In the genomic region with DNA sequence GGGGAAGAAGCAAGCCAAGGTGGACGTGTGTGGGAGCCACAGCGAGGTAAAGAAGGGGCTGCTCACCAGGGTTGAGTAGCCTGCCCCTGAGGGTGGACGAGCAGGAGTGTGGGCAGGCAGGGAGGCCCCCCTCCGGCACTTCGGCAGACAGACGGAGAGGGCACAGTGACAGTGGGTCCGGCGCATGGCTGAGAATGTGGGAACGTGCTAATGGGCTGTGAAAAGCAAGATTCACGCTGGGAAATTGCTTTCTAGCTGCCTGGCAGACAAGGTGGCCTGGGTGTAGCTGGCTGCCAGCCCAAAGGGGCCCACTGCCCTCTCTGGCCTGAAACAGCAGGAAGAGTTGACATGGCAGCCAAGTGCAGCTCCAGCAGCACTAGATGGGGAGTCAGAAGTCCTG, we compare ENCODE assay signal across 17 cellular contexts. TPM values are rescaled to one million over a fixed set of nuclear protein-coding genes. Genes with fewer than 3 reads are reported as not detected.
DNase-seq lines count a peak whose midpoint lies in the region; ATAC-seq and TF ChIP-seq lines count a peak whose summit lies in the region.
"Had no signal": no experiment of that assay in that cellular context is flagged by ENCODE, and none has a peak within 500 bp of the region (broad histone marks: within the 10 kb centered on the region; RNA-seq: fewer than 3 reads in every experiment).

No MANE protein-coding gene starts in this region.

- 79 to 86% methylated on average over 5 to 10 of the region's 10 CpGs for WGBS in endodermal cell (ENCODE audit: insufficient coverage in 1 of 2, insufficient read length in 1 of 2), 2 experiments

- no peaks in the 10 kb centered on the region for H3K9me3 Mint-ChIP-seq in endodermal cell
- H3K9me3 Mint-ChIP-seq in nephron progenitor cell = no peaks in the 10 kb centered on the region
- no peaks in the 10 kb centered on the region for H3K9me3 Mint-ChIP-seq in GM23338

- TF ChIP-seq CTCF in endodermal cell (conservative IDR thresholded peaks at IDR 0.05) (no peak), nephron progenitor cell (IDR thresholded peaks at IDR 0.05) (no peak), GM23338 (conservative IDR thresholded peaks at IDR 0.05; ENCODE audit: low read depth in 2 of 2) (no peak)

- no peaks in the 10 kb centered on the region for H3F3A ChIP-seq in GM23338 (replicated peaks; ENCODE audit: low read depth)

- H3K27me3 ChIP-seq in endodermal cell (ENCODE audit: control insufficient read depth, insufficient read depth, low read length, poor library complexity, severe bottlenecking) = peaks cover under 1% of the 10 kb centered on the region
- no peaks in the 10 kb centered on the region for H3K27me3 ChIP-seq in GM23338 (ENCODE audit: insufficient read depth)

- no peak overlapping the region for H3K27ac Mint-ChIP-seq in endodermal cell
- no peak overlapping the region for H3K27ac Mint-ChIP-seq in nephron progenitor cell
- no peak overlapping the region for H3K27ac Mint-ChIP-seq in GM23338
- H3K27ac Mint-ChIP-seq: CD14-positive monocyte had no signal

- no peaks in the 10 kb centered on the region for H4K20me1 ChIP-seq in GM23338 (replicated peaks; ENCODE audit: insufficient read depth)

- no peak overlapping the region for H2AFZ ChIP-seq in GM23338

- H3K27me3 Mint-ChIP-seq in endodermal cell (ENCODE audit: insufficient read depth) (peaks cover 19% of the 10 kb centered on the region), nephron progenitor cell (ENCODE audit: low read depth, poor library complexity) (no peaks in the 10 kb centered on the region), GM23338 (ENCODE audit: insufficient read depth, low read depth, poor library complexity) (peaks cover 3% of the 10 kb centered on the region)

- H3K4me1 ChIP-seq in endodermal cell (ENCODE audit: control insufficient read depth, insufficient read depth, low read length) (no peaks in the 10 kb centered on the region), GM23338 (ENCODE audit: insufficient read depth) (no peaks in the 10 kb centered on the region)

- H3K9me2 ChIP-seq in GM23338 (ENCODE audit: insufficient read depth) = no peaks in the 10 kb centered on the region

- no peak overlapping the region for H3K4me2 ChIP-seq in GM23338
- H3K4me2 ChIP-seq: A549 had no signal

- no peak for ATAC-seq in GM23338

- peak; percentile 32 for DNase-seq in NCI-H2227 (lab: John Stamatoyannopoulos, UW; ENCODE audit: unreplicated experiment)
- no peak for DNase-seq in NCI-H2227 treated with DMSO at 0.1 percent for 48 hours (lab: John Stamatoyannopoulos, UW)
- peak; percentile 96 for DNase-seq in NCI-H69 (lab: John Stamatoyannopoulos, UW)
- peak; percentile 68 for DNase-seq in endodermal cell
- DNase-seq in stimulated activated naive CD4-positive, alpha-beta T cell (lab: John Stamatoyannopoulos, UW) = no peak
- no peak for DNase-seq in nephron progenitor cell
- no peak for DNase-seq in GM23338 (ENCODE audit: low spot score)
- DNase-seq: Calu3, DND-41, GDM1, KBM-7, NCI-H1105 treated with DMSO at 0.1 percent for 48 hours, NCI-H2029 treated with DMSO at 0.1 percent for 48 hours, NCI-H82, SHP77 had no signal

- no peak overlapping the region for H3K27ac ChIP-seq in endodermal cell (ENCODE audit: low read depth, low read length)
- no peak overlapping the region for H3K27ac ChIP-seq in GM23338 (ENCODE audit: low read depth)

- H3K4me1 Mint-ChIP-seq in endodermal cell (peaks cover 16% of the 10 kb centered on the region), nephron progenitor cell (peaks cover 69% of the 10 kb centered on the region), GM23338 (peaks cover 2% of the 10 kb centered on the region)

- H3K79me2 ChIP-seq in GM23338 (replicated peaks; ENCODE audit: insufficient read depth) = no peaks in the 10 kb centered on the region

- H3K9me3 ChIP-seq in endodermal cell (ENCODE audit: control insufficient read depth, low read length) = no peaks in the 10 kb centered on the region
- H3K9me3 ChIP-seq: A549 had no signal

- H3K4me3 Mint-ChIP-seq in endodermal cell (no peak overlapping the region), nephron progenitor cell (no peak overlapping the region), GM23338 (no peak overlapping the region)
- H3K4me3 Mint-ChIP-seq: CD14-positive monocyte had no signal

- no peak overlapping the region for H3K9ac ChIP-seq in endodermal cell (ENCODE audit: extremely low read depth, low read length, poor library complexity, severe bottlenecking)

- H3K36me3 Mint-ChIP-seq in endodermal cell (ENCODE audit: low read depth) (no peaks in the 10 kb centered on the region), nephron progenitor cell (ENCODE audit: low read depth) (no peaks in the 10 kb centered on the region), GM23338 (ENCODE audit: low read depth) (no peaks in the 10 kb centered on the region)
- H3K36me3 Mint-ChIP-seq: CD14-positive monocyte had no signal

- H3K4me3 ChIP-seq in endodermal cell (ENCODE audit: low read length) = no peak overlapping the region
- no peak overlapping the region for H3K4me3 ChIP-seq in GM23338
- H3K4me3 ChIP-seq: A549 had no signal

- H3K36me3 ChIP-seq in endodermal cell (ENCODE audit: control insufficient read depth, insufficient read depth, low read length) = no peaks in the 10 kb centered on the region
- no peaks in the 10 kb centered on the region for H3K36me3 ChIP-seq in GM23338 (ENCODE audit: insufficient read depth)

TF ChIP-seq in GM23338, 12 proteins besides CTCF, POLR2A, EP300 and RAD21 (continues in another document):
- TF ChIP-seq, protein P1, sequence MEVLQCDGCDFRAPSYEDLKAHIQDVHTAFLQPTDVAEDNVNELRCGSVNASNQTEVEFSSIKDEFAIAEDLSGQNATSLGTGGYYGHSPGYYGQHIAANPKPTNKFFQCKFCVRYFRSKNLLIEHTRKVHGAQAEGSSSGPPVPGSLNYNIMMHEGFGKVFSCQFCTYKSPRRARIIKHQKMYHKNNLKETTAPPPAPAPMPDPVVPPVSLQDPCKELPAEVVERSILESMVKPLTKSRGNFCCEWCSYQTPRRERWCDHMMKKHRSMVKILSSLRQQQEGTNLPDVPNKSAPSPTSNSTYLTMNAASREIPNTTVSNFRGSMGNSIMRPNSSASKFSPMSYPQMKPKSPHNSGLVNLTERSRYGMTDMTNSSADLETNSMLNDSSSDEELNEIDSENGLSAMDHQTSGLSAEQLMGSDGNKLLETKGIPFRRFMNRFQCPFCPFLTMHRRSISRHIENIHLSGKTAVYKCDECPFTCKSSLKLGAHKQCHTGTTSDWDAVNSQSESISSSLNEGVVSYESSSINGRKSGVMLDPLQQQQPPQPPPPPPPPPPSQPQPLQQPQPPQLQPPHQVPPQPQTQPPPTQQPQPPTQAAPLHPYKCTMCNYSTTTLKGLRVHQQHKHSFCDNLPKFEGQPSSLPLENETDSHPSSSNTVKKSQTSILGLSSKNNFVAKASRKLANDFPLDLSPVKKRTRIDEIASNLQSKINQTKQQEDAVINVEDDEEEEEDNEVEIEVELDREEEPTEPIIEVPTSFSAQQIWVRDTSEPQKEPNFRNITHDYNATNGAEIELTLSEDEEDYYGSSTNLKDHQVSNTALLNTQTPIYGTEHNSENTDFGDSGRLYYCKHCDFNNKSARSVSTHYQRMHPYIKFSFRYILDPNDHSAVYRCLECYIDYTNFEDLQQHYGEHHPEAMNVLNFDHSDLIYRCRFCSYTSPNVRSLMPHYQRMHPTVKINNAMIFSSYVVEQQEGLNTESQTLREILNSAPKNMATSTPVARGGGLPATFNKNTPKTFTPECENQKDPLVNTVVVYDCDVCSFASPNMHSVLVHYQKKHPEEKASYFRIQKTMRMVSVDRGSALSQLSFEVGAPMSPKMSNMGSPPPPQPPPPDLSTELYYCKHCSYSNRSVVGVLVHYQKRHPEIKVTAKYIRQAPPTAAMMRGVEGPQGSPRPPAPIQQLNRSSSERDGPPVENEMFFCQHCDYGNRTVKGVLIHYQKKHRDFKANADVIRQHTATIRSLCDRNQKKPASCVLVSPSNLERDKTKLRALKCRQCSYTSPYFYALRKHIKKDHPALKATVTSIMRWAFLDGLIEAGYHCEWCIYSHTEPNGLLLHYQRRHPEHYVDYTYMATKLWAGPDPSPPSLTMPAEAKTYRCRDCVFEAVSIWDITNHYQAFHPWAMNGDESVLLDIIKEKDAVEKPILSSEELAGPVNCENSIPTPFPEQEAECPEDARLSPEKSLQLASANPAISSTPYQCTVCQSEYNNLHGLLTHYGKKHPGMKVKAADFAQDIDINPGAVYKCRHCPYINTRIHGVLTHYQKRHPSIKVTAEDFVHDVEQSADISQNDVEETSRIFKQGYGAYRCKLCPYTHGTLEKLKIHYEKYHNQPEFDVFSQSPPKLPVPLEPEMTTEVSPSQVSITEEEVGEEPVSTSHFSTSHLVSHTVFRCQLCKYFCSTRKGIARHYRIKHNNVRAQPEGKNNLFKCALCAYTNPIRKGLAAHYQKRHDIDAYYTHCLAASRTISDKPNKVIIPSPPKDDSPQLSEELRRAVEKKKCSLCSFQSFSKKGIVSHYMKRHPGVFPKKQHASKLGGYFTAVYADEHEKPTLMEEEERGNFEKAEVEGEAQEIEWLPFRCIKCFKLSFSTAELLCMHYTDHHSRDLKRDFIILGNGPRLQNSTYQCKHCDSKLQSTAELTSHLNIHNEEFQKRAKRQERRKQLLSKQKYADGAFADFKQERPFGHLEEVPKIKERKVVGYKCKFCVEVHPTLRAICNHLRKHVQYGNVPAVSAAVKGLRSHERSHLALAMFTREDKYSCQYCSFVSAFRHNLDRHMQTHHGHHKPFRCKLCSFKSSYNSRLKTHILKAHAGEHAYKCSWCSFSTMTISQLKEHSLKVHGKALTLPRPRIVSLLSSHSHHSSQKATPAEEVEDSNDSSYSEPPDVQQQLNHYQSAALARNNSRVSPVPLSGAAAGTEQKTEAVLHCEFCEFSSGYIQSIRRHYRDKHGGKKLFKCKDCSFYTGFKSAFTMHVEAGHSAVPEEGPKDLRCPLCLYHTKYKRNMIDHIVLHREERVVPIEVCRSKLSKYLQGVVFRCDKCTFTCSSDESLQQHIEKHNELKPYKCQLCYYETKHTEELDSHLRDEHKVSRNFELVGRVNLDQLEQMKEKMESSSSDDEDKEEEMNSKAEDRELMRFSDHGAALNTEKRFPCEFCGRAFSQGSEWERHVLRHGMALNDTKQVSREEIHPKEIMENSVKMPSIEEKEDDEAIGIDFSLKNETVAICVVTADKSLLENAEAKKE (CRISPR knock-in tag; IDR thresholded peaks at IDR 0.05) = no peak
- no peak for TF ChIP-seq NANOG (IDR thresholded peaks at IDR 0.05; ENCODE audit: borderline replicate concordance)
- no peak for TF ChIP-seq ZNF114 (CRISPR knock-in tag; IDR thresholded peaks at IDR 0.05)
- TF ChIP-seq POLR2AphosphoS5 (IDR thresholded peaks at IDR 0.05; ENCODE audit: low read depth) = no peak

RNA-seq across cellular contexts. Expression of a gene that starts 10.0 kb away (rescaled TPM):
- under 1 TPM; 0.31 to 0.49 TPM for total RNA-seq in endodermal cell
- 1.6 TPM for polyA plus RNA-seq in endodermal cell (2013, experiment 1 of 2)
- polyA plus RNA-seq in endodermal cell (2013, experiment 2 of 2) = 1.6 TPM
- total RNA-seq in GM23338 (2014; rRNA removed; shearing (Covaris generic)) = not detected in 2 replicates
- polyA plus RNA-seq in GM23338 (2016; fragmentation: Nextera tagmentation; extraction: Ambion mirVana) = 0.18 TPM in 1 of 2 replicates, not detected in the other
- total RNA-seq: Calu3 had no signal
- polyA plus RNA-seq: CD14-positive monocyte had no signal

RNA-seq across cellular contexts. Expression of a gene that starts 23.1 kb away (rescaled TPM):
- total RNA-seq in endodermal cell = 1 to 10 TPM; 2.4 to 2.7 TPM
- 3.2 TPM for polyA plus RNA-seq in endodermal cell (2013, experiment 1 of 2)
- polyA plus RNA-seq in endodermal cell (2013, experiment 2 of 2) = 3.6 TPM
- total RNA-seq in GM23338 (2014; rRNA removed; shearing (Covaris generic)) = 6.9 and 7.1 TPM in 2 replicates
- polyA plus RNA-seq in GM23338 (2016; fragmentation: Nextera tagmentation; extraction: Ambion mirVana) = 0.99 and 1.6 TPM in 2 replicates
- polyA plus RNA-seq: CD14-positive monocyte had no signal

Comparison
In these comparisons a context has a peak if more than half of its experiments do, and no peak if none do; other contexts are left out.
1. DNase-seq: peak in NCI-H2227 (single experiment), NCI-H69 (single experiment) and endodermal cell (single experiment); none in NCI-H2227 treated with DMSO at 0.1 percent for 48 hours (single experiment), stimulated activated naive CD4-positive, alpha-beta T cell (0 of 6), nephron progenitor cell (single experiment) and GM23338 (single experiment).